In the genomic region with DNA sequence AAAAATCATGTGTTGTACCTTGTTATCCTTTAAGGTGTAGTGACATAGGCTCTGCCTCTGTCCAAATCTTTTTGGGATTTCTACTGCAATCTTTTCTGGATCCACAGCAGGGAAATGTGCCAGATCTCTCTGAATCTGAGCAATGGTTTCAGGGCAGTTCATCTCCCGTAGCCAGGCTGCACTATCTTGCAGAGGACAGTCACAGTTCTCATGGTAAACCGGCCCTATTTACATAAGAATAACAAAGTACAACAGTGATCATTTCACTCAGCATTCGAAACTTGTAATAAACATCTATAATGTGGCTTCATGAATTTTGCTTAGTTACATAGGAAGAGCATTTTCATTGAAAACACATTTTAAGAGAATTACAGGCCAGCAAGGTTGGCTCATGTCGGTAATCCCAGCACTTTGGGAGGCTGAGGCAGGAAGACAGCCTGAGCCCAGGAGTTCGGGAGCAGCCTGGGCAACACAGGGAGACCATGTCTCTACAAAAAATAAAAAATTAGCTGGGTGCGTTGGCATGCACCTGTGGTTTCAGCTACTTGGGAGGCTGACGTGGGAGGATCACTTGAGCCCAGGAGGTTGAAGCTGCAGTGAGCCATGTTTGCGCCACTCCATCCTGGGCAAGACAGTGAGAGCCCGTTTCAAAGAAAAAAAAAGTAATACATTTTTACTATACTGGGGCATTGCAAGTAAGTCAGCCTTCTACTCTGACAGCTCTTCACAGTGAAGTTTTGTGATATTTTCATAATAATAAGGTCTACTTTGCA, we compare ENCODE assay signal across 27 cellular contexts.
"Had no signal": no experiment of that assay in that cellular context is flagged by ENCODE, and none has a peak within 500 bp of the region (broad histone marks: within the 10 kb centered on the region; RNA-seq: fewer than 3 reads in every experiment).

No MANE protein-coding gene starts in this region.

- H3K27me3 ChIP-seq: SJCRH30 had no signal

- H3K27ac Mint-ChIP-seq: activated B cell treated with CpG ODN at 0.5 μM for 24 hours; activated CD4-positive, alpha-beta T cell treated with anti-CD3 and anti-CD28 coated beads, Interleukin-2, amount 10 ng/mL, durations not matched to agents 24 days and 14 days; activated CD8-positive, alpha-beta memory T cell treated with anti-CD3 and anti-CD28 coated beads, Interleukin-2, amount 10 ng/mL, durations not matched to agents 7 days and 5 days; activated naive CD4-positive, alpha-beta T cell treated with anti-CD3 and anti-CD28 coated beads, Interleukin-2, amount 50 U/mL, for 72 hours; activated naive CD8-positive, alpha-beta T cell treated with anti-CD3 and anti-CD28 coated beads, Interleukin-2, amount 50 U/mL, for 24 hours; activated T-cell treated with anti-CD3 and anti-CD28 coated beads, Interleukin-2, amount 50 U/mL, for 24 hours; activated T-helper 1 cell treated with anti-CD3 and anti-CD28 coated beads, Interleukin-12 subunit alpha, Interleukin-12 subunit beta, Interleukin-2, Interleukin-4 antibody, amounts not matched to agents 30 ng/mL and 10 ng/mL and 1 ng/mL, durations not matched to agents 14 hours and 24 hours and 36 hours; brain had no signal

- H3K4me2 ChIP-seq: SK-N-SH had no signal

- H3K4me3 ChIP-seq: SJCRH30 had no signal

- H3K9me3 ChIP-seq: SJCRH30, SK-N-SH had no signal

- ATAC-seq: activated CD8-positive, alpha-beta memory T cell treated with anti-CD3 and anti-CD28 coated beads, Interleukin-2, amount 10 ng/mL, durations not matched to agents 7 days and 5 days; activated naive CD4-positive, alpha-beta T cell treated with anti-CD3 and anti-CD28 coated beads, Interleukin-2, amount 50 U/mL, for 72 hours; activated naive CD8-positive, alpha-beta T cell treated with anti-CD3 and anti-CD28 coated beads, Interleukin-2, amount 50 U/mL, for 24 hours; Panc1 had no signal

- H3K27me3 Mint-ChIP-seq: activated CD4-positive, alpha-beta T cell treated with anti-CD3 and anti-CD28 coated beads, Interleukin-2, amount 10 ng/mL, durations not matched to agents 24 days and 14 days; activated CD8-positive, alpha-beta memory T cell treated with anti-CD3 and anti-CD28 coated beads, Interleukin-2, amount 10 ng/mL, durations not matched to agents 7 days and 5 days; brain had no signal

- DNase-seq: activated B cell treated with CpG ODN at 0.5 μM for 24 hours; activated CD4-positive, alpha-beta T cell treated with anti-CD3 and anti-CD28 coated beads for 1 hour; activated CD4-positive, alpha-beta T cell treated with anti-CD3 and anti-CD28 coated beads, Interleukin-2, amount 10 ng/mL, durations not matched to agents 24 days and 14 days; activated CD4-positive, alpha-beta T cell treated with anti-CD3 and anti-CD28 coated beads, Interleukin-2, amount 50 U/mL, for 48 hours; activated CD8-positive, alpha-beta memory T cell treated with anti-CD3 and anti-CD28 coated beads, Interleukin-2, amount 10 ng/mL, durations not matched to agents 7 days and 5 days; activated effector memory CD4-positive, alpha-beta T cell treated with Interleukin-2 at 50 U/mL for 16 hours; activated naive CD4-positive, alpha-beta T cell treated with Interleukin-2 at 50 U/mL for 16 hours; activated naive CD8-positive, alpha-beta T cell treated with anti-CD3 and anti-CD28 coated beads, Interleukin-2, amount 50 U/mL, for 24 hours; activated T-cell treated with anti-CD3 and anti-CD28 coated beads, Interleukin-2, amount 50 U/mL, for 24 hours; amniotic stem cell; NCI-H1092; NCI-H1417; NCI-H1930; NCI-H2171; NCI-H2227 treated with DMSO at 0.1 percent for 48 hours; NCI-H526; NCI-H82; OCI-M1; Right ventricle myocardium superior; RPMI8226; SJCRH30; SK-N-SH had no signal

- FAIRE-seq: astrocyte had no signal

- H3K27ac ChIP-seq: SJCRH30 had no signal

- H3K9ac ChIP-seq: SK-N-SH had no signal

- H3K9me3 Mint-ChIP-seq: activated B cell treated with CpG ODN at 0.5 μM for 24 hours; activated CD4-positive, alpha-beta T cell treated with anti-CD3 and anti-CD28 coated beads, Interleukin-2, amount 10 ng/mL, durations not matched to agents 24 days and 14 days; activated naive CD4-positive, alpha-beta T cell treated with anti-CD3 and anti-CD28 coated beads, Interleukin-2, amount 50 U/mL, for 72 hours; activated naive CD8-positive, alpha-beta T cell treated with anti-CD3 and anti-CD28 coated beads, Interleukin-2, amount 50 U/mL, for 24 hours; activated T-cell treated with anti-CD3 and anti-CD28 coated beads, Interleukin-2, amount 50 U/mL, for 24 hours; activated T-helper 1 cell treated with anti-CD3 and anti-CD28 coated beads, Interleukin-12 subunit alpha, Interleukin-12 subunit beta, Interleukin-2, Interleukin-4 antibody, amounts not matched to agents 30 ng/mL and 10 ng/mL and 1 ng/mL, durations not matched to agents 14 hours and 24 hours and 36 hours had no signal

- H3K4me3 Mint-ChIP-seq: activated B cell treated with CpG ODN at 0.5 μM for 24 hours; activated CD4-positive, alpha-beta T cell treated with anti-CD3 and anti-CD28 coated beads, Interleukin-2, amount 10 ng/mL, durations not matched to agents 24 days and 14 days; activated CD8-positive, alpha-beta memory T cell treated with anti-CD3 and anti-CD28 coated beads, Interleukin-2, amount 10 ng/mL, durations not matched to agents 7 days and 5 days; activated naive CD8-positive, alpha-beta T cell treated with anti-CD3 and anti-CD28 coated beads, Interleukin-2, amount 50 U/mL, for 24 hours; activated T-cell treated with anti-CD3 and anti-CD28 coated beads, Interleukin-2, amount 50 U/mL, for 24 hours; activated T-helper 1 cell treated with anti-CD3 and anti-CD28 coated beads, Interleukin-12 subunit alpha, Interleukin-12 subunit beta, Interleukin-2, Interleukin-4 antibody, amounts not matched to agents 30 ng/mL and 10 ng/mL and 1 ng/mL, durations not matched to agents 14 hours and 24 hours and 36 hours; brain had no signal
